Comparison of ENCODE assay signal across 15 cellular contexts in genomic region chr16:2756288-2757015, GRCh38. TPM values are rescaled to one million over a fixed set of nuclear protein-coding genes. Genes with fewer than 3 reads are reported as not detected.
DNase-seq lines count a peak whose midpoint lies in the region; ATAC-seq and TF ChIP-seq lines count a peak whose summit lies in the region.
"Had no signal": no experiment of that assay in that cellular context is flagged by ENCODE, and none has a peak within 500 bp of the region (broad histone marks: within the 10 kb centered on the region; RNA-seq: fewer than 3 reads in every experiment).

No MANE protein-coding gene starts in this region.

- H3K4me2 ChIP-seq in H9 (ENCODE audit: insufficient read depth, insufficient read length, low read length) (no peak overlapping the region), osteoblast (ENCODE audit: insufficient read depth, low read length) (no peak overlapping the region)

- intact Hi-C loops in CD4-positive, alpha-beta T cell (cut with DNase I, micrococcal nuclease), result no loop called here

- H3K36me3 ChIP-seq in osteoblast (ENCODE audit: insufficient read depth, low read length), result peaks cover 48% of the 10 kb centered on the region

- H3K79me1 ChIP-seq in H9 (ENCODE audit: insufficient read depth, low read depth, low read length, poor library complexity, severe bottlenecking), result peaks cover 13% of the 10 kb centered on the region

- no peak for ATAC-seq in CD4-positive, alpha-beta T cell (ENCODE audit: poor library complexity)
- ATAC-seq in HG03521 (IDR thresholded peaks at IDR 0.05; ENCODE audit: unreplicated experiment), result no peak
- ATAC-seq: heart left ventricle had no signal

- no peak overlapping the region for H3K18ac ChIP-seq in H9 (ENCODE audit: insufficient read length, low read depth, low read length)

- H3K4ac ChIP-seq in H9 (ENCODE audit: low read depth, low read length), result no peak overlapping the region

- H2AK5ac ChIP-seq in H9 (ENCODE audit: insufficient read length, low read length), result no peak overlapping the region

- no peak overlapping the region for H2BK120ac ChIP-seq in H9 (ENCODE audit: low read depth, low read length, poor library complexity, severe bottlenecking)

- no peak overlapping the region for H2BK20ac ChIP-seq in H9 (ENCODE audit: low read depth, low read length, poor library complexity, severe bottlenecking)

- no peak for TF ChIP-seq CTCF in CD4-positive, alpha-beta T cell (IDR thresholded peaks at IDR 0.05)
- TF ChIP-seq CTCF in H9 (conservative IDR thresholded peaks at IDR 0.05), result no peak
- TF ChIP-seq CTCF in coronary artery (IDR thresholded peaks at IDR 0.05), result no peak
- no peak for TF ChIP-seq CTCF in osteoblast (IDR thresholded peaks at IDR 0.05; ENCODE audit: extremely low read depth, low read depth, low read length)

- no peak overlapping the region for H4K91ac ChIP-seq in H9 (ENCODE audit: insufficient read length, low read depth, low read length)

- no peak for DNase-seq in CD4-positive, alpha-beta T cell
- DNase-seq in H9 (no peak), coronary artery (ENCODE audit: low spot score) (no peak), osteoblast (ENCODE audit: insufficient read length, low spot score, missing footprints) (peak; percentile 48), DMS 273 (lab: John Stamatoyannopoulos, UW; ENCODE audit: unreplicated experiment) (no peak)
- no peak for DNase-seq in activated effector memory CD4-positive, alpha-beta T cell treated with anti-CD3 and anti-CD28 coated beads, Interleukin-2, amount 50 U/mL, for 16 hours
- DNase-seq: activated CD4-positive, alpha-beta T cell treated with anti-CD3 and anti-CD28 coated beads, Interleukin-2, amount 50 U/mL, for 48 hours; DMS153; substantia nigra had no signal

- H3K9me3 ChIP-seq in CD4-positive, alpha-beta T cell (ENCODE audit: control insufficient read depth, low read length), result no peaks in the 10 kb centered on the region
- H3K9me3 ChIP-seq in H9 (ENCODE audit: control insufficient read depth, low read depth, low read length) (no peaks in the 10 kb centered on the region), osteoblast (ENCODE audit: low read depth, low read length) (no peaks in the 10 kb centered on the region)
- H3K9me3 ChIP-seq: ascending aorta, heart left ventricle had no signal

- peaks cover 89% of the 10 kb centered on the region for H3K36me3 Mint-ChIP-seq in CD4-positive, alpha-beta T cell (ENCODE audit: low read depth)
- H3K36me3 Mint-ChIP-seq in H9 (ENCODE audit: insufficient read depth in 1 of 3, low read depth in 3 of 3), result peaks cover 75 to 82% (median 80%) of the 10 kb centered on the region in 3 experiments

- H3K4me3 ChIP-seq in coronary artery (peak overlapping the region; percentile 20), osteoblast (ENCODE audit: insufficient read depth, low read length) (no peak overlapping the region)

- H3K27ac ChIP-seq in CD4-positive, alpha-beta T cell (ENCODE audit: low read depth, low read length), result no peak overlapping the region
- H3K27ac ChIP-seq in H9 (ENCODE audit: insufficient read length, low read depth, low read length), result no peak overlapping the region
- no peak overlapping the region for H3K27ac ChIP-seq in coronary artery
- no peak overlapping the region for H3K27ac ChIP-seq in osteoblast (ENCODE audit: low read depth, low read length)
- H3K27ac ChIP-seq: ascending aorta, heart left ventricle, KMS-11 had no signal

- POLR2A ChIA-PET in CD4-positive, alpha-beta T cell (lab: Charles Lee), result interaction anchor here (0.6 to 2.2 kb wide), 4 partner anchors 10 to 36 kb away, joined by 3 to 7 read pairs (median 4); partner anchors contain the start of gene ELOB

- no peak overlapping the region for H3K14ac ChIP-seq in H9 (ENCODE audit: insufficient read depth, low read length)

- H2AFZ ChIP-seq in H9 (ENCODE audit: low read length) (no peak overlapping the region), osteoblast (ENCODE audit: low read length) (no peak overlapping the region)

- no peak overlapping the region for H2BK12ac ChIP-seq in H9 (ENCODE audit: insufficient read length, low read depth, low read length)

- no peaks in the 10 kb centered on the region for H3K27me3 Mint-ChIP-seq in CD4-positive, alpha-beta T cell
- peaks cover 2% of the 10 kb centered on the region; the same call in 1 of the 2 replicates for H3K27me3 Mint-ChIP-seq in H9 (ENCODE audit: low read depth)

- no peak overlapping the region for H3K23ac ChIP-seq in H9 (ENCODE audit: insufficient read length, low read depth, low read length)

- H4K20me1 ChIP-seq in H9 (ENCODE audit: control insufficient read depth, insufficient read depth, insufficient read length) (no peaks in the 10 kb centered on the region), osteoblast (ENCODE audit: insufficient read depth, low read length) (peaks cover 78% of the 10 kb centered on the region)

- H2BK15ac ChIP-seq in H9 (ENCODE audit: low read depth, low read length), result no peak overlapping the region

- no peak overlapping the region for H2BK5ac ChIP-seq in H9 (ENCODE audit: insufficient read length, low read length)

- H3K4me1 ChIP-seq in H9 (ENCODE audit: insufficient read depth, low read length) (0 out of 2 replicates have a peak, but pooled peaks cover 3% of the 10 kb centered on the region), osteoblast (ENCODE audit: insufficient read depth, low read length) (peaks cover 23% of the 10 kb centered on the region)

- no peaks in the 10 kb centered on the region for H3K27me3 ChIP-seq in CD4-positive, alpha-beta T cell (ENCODE audit: control insufficient read depth, insufficient read depth, low read length)
- H3K27me3 ChIP-seq in H9 (ENCODE audit: insufficient read depth, low read length) (no peaks in the 10 kb centered on the region), osteoblast (ENCODE audit: insufficient read depth, low read length) (no peaks in the 10 kb centered on the region)
- H3K27me3 ChIP-seq: ascending aorta, heart left ventricle had no signal

- peaks cover 80% of the 10 kb centered on the region for H3K4me1 Mint-ChIP-seq in CD4-positive, alpha-beta T cell (ENCODE audit: low read depth)
- peaks cover 28 to 30% of the 10 kb centered on the region in 2 experiments for H3K4me1 Mint-ChIP-seq in H9

- no CpG with 5 or more reads among the region's 30 CpGs for WGBS in H9 (ENCODE audit: extremely low coverage, insufficient read length, low lambda C conversion rate)

- H3K27ac Mint-ChIP-seq in CD4-positive, alpha-beta T cell, result peak overlapping the region; percentile 11
- peak overlapping the region; percentile 18 to 87 (median 37); a peak in 5 of 7 replicates for H3K27ac Mint-ChIP-seq in H9

- no peak overlapping the region for H4K8ac ChIP-seq in H9 (replicated peaks; ENCODE audit: insufficient read length, low read depth, low read length)

- H3K79me2 ChIP-seq in H9 (ENCODE audit: insufficient read depth, low read length) (peaks cover 51% of the 10 kb centered on the region), osteoblast (ENCODE audit: insufficient read depth, low read length) (peaks cover 91% of the 10 kb centered on the region)

- no peaks in the 10 kb centered on the region for H3K9me3 Mint-ChIP-seq in CD4-positive, alpha-beta T cell
- H3K9me3 Mint-ChIP-seq in H9, result peaks cover 10 to 16% of the 10 kb centered on the region in 2 experiments; a peak in 4 of 5 replicates

- H4K5ac ChIP-seq in H9 (ENCODE audit: insufficient read length, low read depth, low read length), result no peak overlapping the region

- H3K4me3 Mint-ChIP-seq in CD4-positive, alpha-beta T cell, result peak overlapping the region; percentile 4
- H3K4me3 Mint-ChIP-seq in H9, result 0 out of 5 replicates have a peak overlapping the region, but pooled peaks of 1 of the 2 experiments have one; percentile 3

- H3K9ac ChIP-seq in H9 (ENCODE audit: extremely low read depth, insufficient read length, low read length), result no peak overlapping the region
- H3K9ac ChIP-seq: KMS-11 had no signal

- CTCF ChIA-PET in CD4-positive, alpha-beta T cell (lab: Charles Lee), result no interaction called here

- H3K23me2 ChIP-seq in H9 (ENCODE audit: insufficient read length, low read depth, low read length, poor library complexity, severe bottlenecking), result peaks cover 6% of the 10 kb centered on the region

- no peak overlapping the region for H3K56ac ChIP-seq in H9 (ENCODE audit: insufficient read length, low read depth, low read length)

- no peak overlapping the region for H3T11ph ChIP-seq in H9 (ENCODE audit: low read length)

RNA-seq across cellular contexts. Expression of gene SRRM2, which starts 4.0 kb away (rescaled TPM):
- 1,000 to 10,000 TPM; 1,187 to 1,199 TPM for total RNA-seq in CD4-positive, alpha-beta T cell
- total RNA-seq in H9 (2021) (667 and 694 TPM in 2 replicates), osteoblast (56.8 and 62.2 TPM in 2 replicates)

RNA-seq across cellular contexts. Expression of gene ELOB, which starts 20.6 kb away (rescaled TPM):
- 100 to 1,000 TPM; 102 to 103 TPM for total RNA-seq in CD4-positive, alpha-beta T cell
- total RNA-seq in H9 (2021), result 319 and 331 TPM in 2 replicates
- 173 and 195 TPM in 2 replicates for total RNA-seq in osteoblast

RNA-seq across cellular contexts. Expression of gene PRSS33, which starts 30.9 kb away (rescaled TPM):
- not detected for total RNA-seq in CD4-positive, alpha-beta T cell
- total RNA-seq in H9 (2021) (not detected in 2 replicates), osteoblast (not detected in 2 replicates)
- total RNA-seq: heart left ventricle, mesenteric fat pad, renal cortical epithelial cell had no signal

RNA-seq across cellular contexts. Expression of gene PRSS27, which starts 36.4 kb away (rescaled TPM):
- total RNA-seq in CD4-positive, alpha-beta T cell, result under 1 TPM; 0.28 to 0.44 TPM
- total RNA-seq in H9 (2021) (3.6 and 5.0 TPM in 2 replicates), osteoblast (1.5 and 2.5 TPM in 2 replicates)
- total RNA-seq: ascending aorta had no signal

RNA-seq across cellular contexts. Expression of gene PRSS41, which starts 41.8 kb away (rescaled TPM):
- not detected for total RNA-seq in CD4-positive, alpha-beta T cell
- total RNA-seq in H9 (2021), result not detected in 2 replicates
- total RNA-seq in osteoblast, result not detected in 2 replicates
- total RNA-seq: ascending aorta, heart left ventricle, mesenteric fat pad, renal cortical epithelial cell had no signal

Comparison
In these comparisons a context has a peak if more than half of its experiments do, and no peak if none do; other contexts are left out.
1. RNA of gene SRRM2, which starts 4.0 kb away (total RNA-seq): 1,187 to 1,199 TPM in CD4-positive, alpha-beta T cell and 667 to 694 TPM in H9; 56.8 to 62.2 TPM in osteoblast; every median in the first group is over 10 times any median in the second.